ENCODE assay signal across 11 cellular contexts in genomic region chr14:50037837-50038236, GRCh38.
DNase-seq lines count a peak whose midpoint lies in the region; ATAC-seq, FAIRE-seq and TF ChIP-seq lines count a peak whose summit lies in the region.
"Had no signal": no experiment of that assay in that cellular context is flagged by ENCODE, and none has a peak within 500 bp of the region (broad histone marks: within the 10 kb centered on the region; RNA-seq: fewer than 3 reads in every experiment).

No MANE protein-coding gene starts in this region.

- H3K36me3 ChIP-seq in keratinocyte (ENCODE audit: control insufficient read depth in 2 of 2, extremely low read depth in 1 of 2, insufficient read depth in 2 of 2, low read length in 2 of 2) (no peaks in the 10 kb centered on the region), tibial artery (no peaks in the 10 kb centered on the region)

- H3K4me1 ChIP-seq in keratinocyte (ENCODE audit: control insufficient read depth, extremely low read depth, insufficient read depth, low read length), result peaks cover 63% of the 10 kb centered on the region
- H3K4me1 ChIP-seq in tibial artery, result peaks cover 0 to 14% (median 13%) of the 10 kb centered on the region in 4 donors

- no peak for DNase-seq in activated naive CD4-positive, alpha-beta T cell treated with anti-CD3 and anti-CD28 coated beads, Interleukin-2, amount 10 ng/mL, durations not matched to agents 7 days and 5 days
- DNase-seq in activated naive CD4-positive, alpha-beta T cell treated with anti-CD3 and anti-CD28 coated beads, Interleukin-2, amount 50 U/mL, for 16 hours, result no peak
- DNase-seq in SK-N-DZ (ENCODE audit: low spot score) (peak; percentile 38), keratinocyte (ENCODE audit: low read depth, low spot score) (no peak), tibial artery (no peak), NCI-H2196 treated with DMSO at 0.1 percent for 48 hours (lab: John Stamatoyannopoulos, UW; ENCODE audit: unreplicated experiment) (no peak), amniotic stem cell (lab: John Stamatoyannopoulos, UW) (no peak)
- DNase-seq: COR-L47; NCI-H1105 treated with DMSO at 0.1 percent for 48 hours; stimulated activated naive CD4-positive, alpha-beta T cell had no signal

- no peak overlapping the region for H2AFZ ChIP-seq in keratinocyte (ENCODE audit: control insufficient read depth, low read length)

- TF ChIP-seq CTCF in keratinocyte (optimal IDR thresholded peaks at IDR 0.05 in 1 of 3, IDR thresholded peaks at IDR 0.05 in 1 of 3, conservative IDR thresholded peaks at IDR 0.05 in 1 of 3; ENCODE audit: extremely low read depth in 1 of 3, insufficient read depth in 2 of 3, low read length in 3 of 3) (no peak), tibial artery (IDR thresholded peaks at IDR 0.05) (no peak)

- H3K36me3 Mint-ChIP-seq in activated naive CD4-positive, alpha-beta T cell treated with anti-CD3 and anti-CD28 coated beads, Interleukin-2, amount 10 ng/mL, durations not matched to agents 7 days and 5 days, result peaks cover 48% of the 10 kb centered on the region

- H3K27me3 ChIP-seq in keratinocyte (ENCODE audit: control insufficient read depth, extremely low read depth, insufficient read depth, low read length) (no peaks in the 10 kb centered on the region), tibial artery (no peaks in the 10 kb centered on the region)

- FAIRE-seq in keratinocyte (lab: Jason Lieb, UNC), result no peak

- H3K79me2 ChIP-seq in keratinocyte (ENCODE audit: control insufficient read depth, insufficient read depth, low read length), result no peaks in the 10 kb centered on the region

- H3K4me3 ChIP-seq in keratinocyte (ENCODE audit: control insufficient read depth in 2 of 3, extremely low read depth in 1 of 3, insufficient read depth in 2 of 3, low read depth in 1 of 3, low read length in 3 of 3) (no peak overlapping the region), tibial artery (no peak overlapping the region)

- peak overlapping the region; percentile 97 for H3K27ac Mint-ChIP-seq in activated naive CD4-positive, alpha-beta T cell treated with anti-CD3 and anti-CD28 coated beads, Interleukin-2, amount 10 ng/mL, durations not matched to agents 7 days and 5 days

- ATAC-seq in HG02970 (IDR thresholded peaks at IDR 0.05; ENCODE audit: low FRiP score, unreplicated experiment), result no peak

- H3K9ac ChIP-seq in keratinocyte (ENCODE audit: control insufficient read depth, extremely low read depth, insufficient read depth, low read length), result peak overlapping the region; percentile 16

- no peaks in the 10 kb centered on the region for H3K9me3 Mint-ChIP-seq in activated naive CD4-positive, alpha-beta T cell treated with anti-CD3 and anti-CD28 coated beads, Interleukin-2, amount 10 ng/mL, durations not matched to agents 7 days and 5 days

- CTCF ChIA-PET in activated naive CD4-positive, alpha-beta T cell treated with anti-CD3 and anti-CD28 coated beads, Interleukin-2, amount 10 ng/mL, durations not matched to agents 7 days and 5 days (lab: Charles Lee), result interaction anchor here (0.6 to 3.0 kb wide), 17 partner anchors 10 to 185 kb away, joined by 3 to 30 read pairs (median 7); partner anchors contain the start of gene NEMF

- H3K27me3 Mint-ChIP-seq in activated naive CD4-positive, alpha-beta T cell treated with anti-CD3 and anti-CD28 coated beads, Interleukin-2, amount 10 ng/mL, durations not matched to agents 7 days and 5 days, result no peaks in the 10 kb centered on the region

- peak overlapping the region; percentile 7 for H3K4me2 ChIP-seq in keratinocyte (ENCODE audit: control insufficient read depth, extremely low read depth, insufficient read depth, low read depth, low read length)

- H3K9me3 ChIP-seq in keratinocyte (ENCODE audit: control insufficient read depth, low read depth, low read length) (no peaks in the 10 kb centered on the region), tibial artery (no peaks in the 10 kb centered on the region)

- peaks cover 72% of the 10 kb centered on the region for H3K4me1 Mint-ChIP-seq in activated naive CD4-positive, alpha-beta T cell treated with anti-CD3 and anti-CD28 coated beads, Interleukin-2, amount 10 ng/mL, durations not matched to agents 7 days and 5 days

- intact Hi-C loops in tibial artery (cut with DNase I; ENCODE audit: low total_unique reads), result no loop called here

- H3K9me1 ChIP-seq in keratinocyte (ENCODE audit: control insufficient read depth, extremely low read depth, insufficient read depth, low read length), result no peaks in the 10 kb centered on the region

- dilution Hi-C loops in keratinocyte (cut with MboI; ENCODE audit: extremely low pct_ligation_motif_present, low sequenced_read_pairs), result no loop called here

- H4K20me1 ChIP-seq in keratinocyte (ENCODE audit: control insufficient read depth, extremely low read depth, insufficient read depth, low read length), result no peaks in the 10 kb centered on the region

- H3K27ac ChIP-seq in keratinocyte (ENCODE audit: control insufficient read depth, insufficient read depth, low read length) (peak overlapping the region; percentile 93), tibial artery (peak overlapping the region; percentile 32 to 35)

- no peak overlapping the region for H3K4me3 Mint-ChIP-seq in activated naive CD4-positive, alpha-beta T cell treated with anti-CD3 and anti-CD28 coated beads, Interleukin-2, amount 10 ng/mL, durations not matched to agents 7 days and 5 days
